8 cellular contexts compared by ENCODE assay signal in genomic region chr7:115679976-115680375, GRCh38.
DNase-seq lines count a peak whose midpoint lies in the region; ATAC-seq and TF ChIP-seq lines count a peak whose summit lies in the region.

No MANE protein-coding gene starts in this region.

- H3K4me3 Mint-ChIP-seq in activated naive CD4-positive, alpha-beta T cell treated with anti-CD3 and anti-CD28 coated beads for 36 hours: no peak overlapping the region
- H3K4me3 Mint-ChIP-seq in brain: no peak overlapping the region
- H3K4me3 Mint-ChIP-seq in memory B cell: no peak overlapping the region

- intact Hi-C loops in activated naive CD4-positive, alpha-beta T cell treated with anti-CD3 and anti-CD28 coated beads for 36 hours (cut with micrococcal nuclease): loop anchor here (1.0 kb wide), 2 partner anchors 815 to 1598 kb away; no protein-coding TSS in a partner anchor

- peak; percentile 41 for TF ChIP-seq CTCF in HFF-Myc (IDR thresholded peaks at IDR 0.05; ENCODE audit: low read depth, low read length, missing control alignments)
- TF ChIP-seq CTCF in brain (conservative IDR thresholded peaks at IDR 0.05): peak; percentile 18 to 57

- peak; percentile 6 for DNase-seq in activated naive CD4-positive, alpha-beta T cell treated with anti-CD3 and anti-CD28 coated beads for 36 hours
- no peak for DNase-seq in activated naive CD4-positive, alpha-beta T cell (lab: John Stamatoyannopoulos, UW)
- no peak for DNase-seq in HFF-Myc (ENCODE audit: extremely low read depth, low read depth)
- DNase-seq in NCI-H1105 (lab: John Stamatoyannopoulos, UW): peak; percentile 5
- no peak for DNase-seq in memory B cell (ENCODE audit: low spot score in 2 of 2)
- DNase-seq in NCI-H2196 (lab: John Stamatoyannopoulos, UW; ENCODE audit: unreplicated experiment): no peak

- no peaks in the 10 kb centered on the region for H3K9me3 Mint-ChIP-seq in activated naive CD4-positive, alpha-beta T cell treated with anti-CD3 and anti-CD28 coated beads for 36 hours
- H3K9me3 Mint-ChIP-seq in brain (no peaks in the 10 kb centered on the region), memory B cell (no peaks in the 10 kb centered on the region)

- no peaks in the 10 kb centered on the region for H3K4me1 Mint-ChIP-seq in activated naive CD4-positive, alpha-beta T cell treated with anti-CD3 and anti-CD28 coated beads for 36 hours (ENCODE audit: low read depth)
- H3K4me1 Mint-ChIP-seq in brain (peaks cover 52% of the 10 kb centered on the region), memory B cell (no peaks in the 10 kb centered on the region)

- H3K27ac Mint-ChIP-seq in activated naive CD4-positive, alpha-beta T cell treated with anti-CD3 and anti-CD28 coated beads for 36 hours: no peak overlapping the region
- H3K27ac Mint-ChIP-seq in brain (no peak overlapping the region), memory B cell (no peak overlapping the region)

- no peak overlapping the region for H3K4me3 ChIP-seq in HFF-Myc (replicated peaks; ENCODE audit: low read depth, low read length)

- CTCF ChIA-PET in activated naive CD4-positive, alpha-beta T cell treated with anti-CD3 and anti-CD28 coated beads for 36 hours (lab: Charles Lee): interaction anchor here (0.9 to 1.7 kb wide), 4 partner anchors 11 to 36 kb away, joined by 3 to 5 read pairs (median 3); no protein-coding TSS in a partner anchor

- H3K36me3 Mint-ChIP-seq in activated naive CD4-positive, alpha-beta T cell treated with anti-CD3 and anti-CD28 coated beads for 36 hours (ENCODE audit: low read depth): no peaks in the 10 kb centered on the region
- H3K36me3 Mint-ChIP-seq in brain: no peaks in the 10 kb centered on the region
- no peaks in the 10 kb centered on the region for H3K36me3 Mint-ChIP-seq in memory B cell

- no peaks in the 10 kb centered on the region for H3K27me3 Mint-ChIP-seq in activated naive CD4-positive, alpha-beta T cell treated with anti-CD3 and anti-CD28 coated beads for 36 hours (ENCODE audit: low read depth)
- H3K27me3 Mint-ChIP-seq in brain (peaks cover 6% of the 10 kb centered on the region), memory B cell (peaks cover 1% of the 10 kb centered on the region)

- ATAC-seq in memory B cell (ENCODE audit: low read depth) (peak; percentile 47), GM21737 (IDR thresholded peaks at IDR 0.05; ENCODE audit: unreplicated experiment) (no peak)

Comparison
In these comparisons a context has a peak if more than half of its experiments do, and no peak if none do; other contexts are left out.
1. DNase-seq: peak in activated naive CD4-positive, alpha-beta T cell treated with anti-CD3 and anti-CD28 coated beads for 36 hours (single experiment) and NCI-H1105 (single experiment); none in activated naive CD4-positive, alpha-beta T cell (0 of 4), HFF-Myc (single experiment), memory B cell (0 of 2) and NCI-H2196 (single experiment).